In the genomic region with DNA sequence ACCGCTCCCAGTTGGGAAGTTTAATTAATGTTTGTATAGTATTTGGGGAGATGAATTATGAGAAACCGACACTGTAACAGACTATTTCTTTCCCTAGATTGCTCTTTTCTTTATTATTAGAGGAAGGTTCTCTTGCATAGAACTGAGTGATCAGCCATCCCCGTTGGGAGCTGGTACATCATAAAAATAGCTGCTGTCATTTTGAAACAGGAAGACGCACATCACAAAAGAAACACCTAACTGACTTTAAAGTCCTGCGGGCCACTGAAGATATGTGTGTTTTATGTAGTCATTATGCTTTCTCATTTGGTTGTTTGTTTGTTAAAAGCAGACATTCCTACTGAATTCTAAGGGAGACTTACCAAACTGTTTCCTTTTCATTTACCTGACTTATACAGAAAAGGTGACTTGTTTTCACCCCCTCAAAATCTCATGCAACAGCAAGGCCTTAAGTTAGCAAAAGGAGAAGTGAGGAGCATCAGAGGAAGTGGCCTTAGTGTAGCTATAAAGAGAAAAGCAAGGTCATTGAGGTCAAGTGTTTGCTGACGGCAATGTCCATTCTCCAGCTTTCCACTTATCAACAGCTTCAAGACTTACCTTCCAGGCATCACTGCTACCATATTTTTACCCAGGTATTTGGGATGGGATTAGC, we compare ENCODE assay signal across 9 cellular contexts.
DNase-seq lines count a peak whose midpoint lies in the region; ATAC-seq and TF ChIP-seq lines count a peak whose summit lies in the region.
"Had no signal": no experiment of that assay in that cellular context is flagged by ENCODE, and none has a peak within 500 bp of the region (broad histone marks: within the 10 kb centered on the region; RNA-seq: fewer than 3 reads in every experiment).

No MANE protein-coding gene starts in this region.

- TF ChIP-seq CTCF in gastroesophageal sphincter (IDR thresholded peaks at IDR 0.05) = no peak

- TF ChIP-seq POLR2A in gastroesophageal sphincter (IDR thresholded peaks at IDR 0.05) = no peak

- H3K27me3 ChIP-seq in gastroesophageal sphincter = no peaks in the 10 kb centered on the region
- H3K27me3 ChIP-seq: brain microvascular endothelial cell had no signal

- no peak overlapping the region for H3K27ac ChIP-seq in gastroesophageal sphincter
- H3K27ac ChIP-seq: brain microvascular endothelial cell had no signal

- peaks cover 0 to 22% (median 6%) of the 10 kb centered on the region in 3 donors for H3K4me1 ChIP-seq in gastroesophageal sphincter

- DNase-seq in NCI-H510A (lab: John Stamatoyannopoulos, UW) (no peak), NCI-H774 (lab: John Stamatoyannopoulos, UW) (no peak)
- DNase-seq in activated naive CD4-positive, alpha-beta T cell treated with Interleukin-2 at 50 U/mL for 16 hours = no peak
- DNase-seq: activated CD8-positive, alpha-beta memory T cell treated with anti-CD3 and anti-CD28 coated beads for 24 hours; brain microvascular endothelial cell had no signal

- TF ChIP-seq EP300 in gastroesophageal sphincter (IDR thresholded peaks at IDR 0.05) = no peak

- 65 to 84% methylated on average over 5 of the region's 6 CpGs for WGBS in gastroesophageal sphincter (ENCODE audit: low coverage in 1 of 2), 2 donors

- H3K4me3 ChIP-seq in gastroesophageal sphincter = no peak overlapping the region

- ATAC-seq in GM19324 (IDR thresholded peaks at IDR 0.05; ENCODE audit: low FRiP score, unreplicated experiment) (peak; percentile 96), HG02798 (IDR thresholded peaks at IDR 0.05; ENCODE audit: poor library complexity, unreplicated experiment) (peak; percentile 91), HG03558 (IDR thresholded peaks at IDR 0.05; ENCODE audit: extremely low read depth, unreplicated experiment) (peak; percentile 69), gastroesophageal sphincter (no peak)

- no peaks in the 10 kb centered on the region for H3K9me3 ChIP-seq in gastroesophageal sphincter

- no peaks in the 10 kb centered on the region for H3K36me3 ChIP-seq in gastroesophageal sphincter
- H3K36me3 ChIP-seq: brain microvascular endothelial cell had no signal
